In the genomic region with DNA sequence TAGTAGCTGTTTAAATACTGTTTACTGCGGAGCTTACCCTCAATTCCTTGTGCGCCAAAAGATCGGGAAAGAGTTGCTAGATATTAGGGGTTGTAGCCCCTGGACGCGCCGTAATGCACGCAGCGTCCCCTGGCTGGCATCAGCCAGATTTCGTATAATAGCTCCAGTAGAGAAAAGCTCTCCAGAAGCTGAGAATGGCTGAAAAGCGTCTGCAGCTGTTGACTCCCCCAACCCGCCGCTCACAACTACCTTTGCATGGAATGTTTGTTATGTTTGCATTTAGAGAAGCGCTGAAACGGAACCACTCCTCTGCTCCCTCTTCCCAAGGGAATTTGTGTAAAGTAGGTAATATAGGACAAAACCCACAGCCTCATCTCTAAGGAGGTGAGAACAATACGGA, we compare ENCODE assay signal across 10 cellular contexts. TPM values are rescaled to one million over a fixed set of nuclear protein-coding genes. Genes with fewer than 3 reads are reported as not detected.
A peak's percentile ranks its signal among the peaks of the same experiment; 100 is the strongest.
DNase-seq lines count a peak whose midpoint lies in the region; ATAC-seq and TF ChIP-seq lines count a peak whose summit lies in the region.
"Had no signal": no experiment of that assay in that cellular context is flagged by ENCODE, and none has a peak within 500 bp of the region (broad histone marks: within the 10 kb centered on the region; RNA-seq: fewer than 3 reads in every experiment).

No MANE protein-coding gene starts in this region.

- H3K4me3 ChIP-seq in upper lobe of right lung = no peak overlapping the region

- CTCF ChIA-PET in activated CD4-positive, alpha-beta memory T cell treated with anti-CD3 and anti-CD28 coated beads for 36 hours (lab: Charles Lee) = no interaction called here
- CTCF ChIA-PET in activated CD4-positive, alpha-beta memory T cell treated with anti-CD3 and anti-CD28 coated beads, Interleukin-2, amount 10 ng/mL, durations not matched to agents 7 days and 5 days (lab: Charles Lee) = interaction anchor here (0.6 to 1.6 kb wide), 3 partner anchors 12 to 29 kb away, joined by 3 read pairs; no protein-coding TSS in a partner anchor

- no peak for ATAC-seq in upper lobe of right lung
- ATAC-seq: HCT116 had no signal

- H3K27me3 ChIP-seq in upper lobe of right lung = no peaks in the 10 kb centered on the region

- peaks cover 47% of the 10 kb centered on the region for H3K4me1 Mint-ChIP-seq in activated CD4-positive, alpha-beta memory T cell treated with anti-CD3 and anti-CD28 coated beads for 36 hours (ENCODE audit: low read depth)
- H3K4me1 Mint-ChIP-seq in activated CD4-positive, alpha-beta memory T cell treated with anti-CD3 and anti-CD28 coated beads, Interleukin-2, amount 10 ng/mL, durations not matched to agents 7 days and 5 days = peaks cover 53% of the 10 kb centered on the region
- H3K4me1 Mint-ChIP-seq in glutamatergic neuron (ENCODE audit: low read depth, unreplicated experiment) = peaks cover 9% of the 10 kb centered on the region

- intact Hi-C loops in activated CD4-positive, alpha-beta memory T cell treated with anti-CD3 and anti-CD28 coated beads for 36 hours (cut with micrococcal nuclease) = loop anchor here (10.0 kb wide), 1 partner anchor 106 kb away; no protein-coding TSS in a partner anchor
- intact Hi-C loops in upper lobe of right lung (cut with DNase I) = no loop called here

- peaks cover 11% of the 10 kb centered on the region for H3K4me1 ChIP-seq in upper lobe of right lung

- POLR2A ChIA-PET in activated CD4-positive, alpha-beta memory T cell treated with anti-CD3 and anti-CD28 coated beads for 36 hours (lab: Charles Lee) = interaction anchor here (1.1 to 1.6 kb wide), 2 partner anchors 36 to 39 kb away, joined by 3 to 5 read pairs; no protein-coding TSS in a partner anchor
- POLR2A ChIA-PET in activated CD4-positive, alpha-beta memory T cell treated with anti-CD3 and anti-CD28 coated beads, Interleukin-2, amount 10 ng/mL, durations not matched to agents 7 days and 5 days (lab: Charles Lee) = interaction anchor here (1.4 to 11.5 kb wide), 3 partner anchors 23 to 35 kb away, joined by 3 to 389 read pairs (median 7); no protein-coding TSS in a partner anchor

- H3K27ac Mint-ChIP-seq in activated CD4-positive, alpha-beta memory T cell treated with anti-CD3 and anti-CD28 coated beads for 36 hours = peak overlapping the region; percentile 54
- H3K27ac Mint-ChIP-seq in activated CD4-positive, alpha-beta memory T cell treated with anti-CD3 and anti-CD28 coated beads, Interleukin-2, amount 10 ng/mL, durations not matched to agents 7 days and 5 days = no peak overlapping the region
- peak overlapping the region; percentile 7 for H3K27ac Mint-ChIP-seq in glutamatergic neuron (ENCODE audit: unreplicated experiment)

- TF ChIP-seq CTCF in glutamatergic neuron (IDR thresholded peaks at IDR 0.05; ENCODE audit: partially characterized antibody, unreplicated experiment) = no peak
- TF ChIP-seq CTCF in upper lobe of right lung (IDR thresholded peaks at IDR 0.05) = no peak

- H3K27ac ChIP-seq in upper lobe of right lung = no peak overlapping the region

- no peaks in the 10 kb centered on the region for H3K9me3 Mint-ChIP-seq in activated CD4-positive, alpha-beta memory T cell treated with anti-CD3 and anti-CD28 coated beads for 36 hours
- H3K9me3 Mint-ChIP-seq in activated CD4-positive, alpha-beta memory T cell treated with anti-CD3 and anti-CD28 coated beads, Interleukin-2, amount 10 ng/mL, durations not matched to agents 7 days and 5 days = no peaks in the 10 kb centered on the region
- peaks cover 3% of the 10 kb centered on the region for H3K9me3 Mint-ChIP-seq in glutamatergic neuron (ENCODE audit: unreplicated experiment)

- no peak overlapping the region for H3K4me3 Mint-ChIP-seq in activated CD4-positive, alpha-beta memory T cell treated with anti-CD3 and anti-CD28 coated beads for 36 hours
- H3K4me3 Mint-ChIP-seq in activated CD4-positive, alpha-beta memory T cell treated with anti-CD3 and anti-CD28 coated beads, Interleukin-2, amount 10 ng/mL, durations not matched to agents 7 days and 5 days = no peak overlapping the region
- peak overlapping the region; percentile 83 for H3K4me3 Mint-ChIP-seq in glutamatergic neuron (ENCODE audit: unreplicated experiment)

- H3K36me3 Mint-ChIP-seq in activated CD4-positive, alpha-beta memory T cell treated with anti-CD3 and anti-CD28 coated beads for 36 hours = peaks cover 3% of the 10 kb centered on the region
- H3K36me3 Mint-ChIP-seq in activated CD4-positive, alpha-beta memory T cell treated with anti-CD3 and anti-CD28 coated beads, Interleukin-2, amount 10 ng/mL, durations not matched to agents 7 days and 5 days (ENCODE audit: low read depth) = peaks cover 44% of the 10 kb centered on the region
- H3K36me3 Mint-ChIP-seq in glutamatergic neuron (ENCODE audit: unreplicated experiment) = no peaks in the 10 kb centered on the region

- no peaks in the 10 kb centered on the region for H3K27me3 Mint-ChIP-seq in activated CD4-positive, alpha-beta memory T cell treated with anti-CD3 and anti-CD28 coated beads for 36 hours
- H3K27me3 Mint-ChIP-seq in activated CD4-positive, alpha-beta memory T cell treated with anti-CD3 and anti-CD28 coated beads, Interleukin-2, amount 10 ng/mL, durations not matched to agents 7 days and 5 days = no peaks in the 10 kb centered on the region
- H3K27me3 Mint-ChIP-seq in glutamatergic neuron (ENCODE audit: unreplicated experiment) = no peaks in the 10 kb centered on the region

- H3K9me3 ChIP-seq in upper lobe of right lung = no peaks in the 10 kb centered on the region

- H3K36me3 ChIP-seq in upper lobe of right lung = no peaks in the 10 kb centered on the region

- DNase-seq in activated CD4-positive, alpha-beta memory T cell treated with anti-CD3 and anti-CD28 coated beads for 36 hours = no peak
- no peak for DNase-seq in activated CD4-positive, alpha-beta memory T cell treated with anti-CD3 and anti-CD28 coated beads, Interleukin-2, amount 10 ng/mL, durations not matched to agents 7 days and 5 days
- DNase-seq in NCI-H526 (lab: John Stamatoyannopoulos, UW) (peak; percentile 75 to 85), glutamatergic neuron (no peak), retina (peak; percentile 39), RPMI8226 (no peak), upper lobe of right lung (no peak)
- DNase-seq in stimulated activated CD8-positive, alpha-beta memory T cell treated with anti-CD3 and anti-CD28 coated beads, Interleukin-4, amount 100 ng/mL, for 48 hours = no peak
- DNase-seq: kidney glomerular epithelial cell had no signal

RNA-seq across cellular contexts. Expression of gene DOCK11, which starts 3.7 kb away (rescaled TPM):
- 10 to 100 TPM; 47.5 to 50.4 TPM for total RNA-seq in activated CD4-positive, alpha-beta memory T cell treated with anti-CD3 and anti-CD28 coated beads for 36 hours
- 10 to 100 TPM; 79.0 to 82.9 TPM for total RNA-seq in activated CD4-positive, alpha-beta memory T cell treated with anti-CD3 and anti-CD28 coated beads, Interleukin-2, amount 10 ng/mL, durations not matched to agents 7 days and 5 days
- total RNA-seq in glutamatergic neuron (ENCODE audit: unreplicated experiment) = 53.1 TPM
- 55.0 TPM for total RNA-seq in upper lobe of right lung

Comparison
In these comparisons a context has a peak if more than half of its experiments do, and no peak if none do; other contexts are left out.
1. DNase-seq: peak in NCI-H526 (2 of 2) and retina (single experiment); none in activated CD4-positive, alpha-beta memory T cell treated with anti-CD3 and anti-CD28 coated beads for 36 hours (single experiment), activated CD4-positive, alpha-beta memory T cell treated with anti-CD3 and anti-CD28 coated beads, Interleukin-2, amount 10 ng/mL, durations not matched to agents 7 days and 5 days (single experiment), glutamatergic neuron (single experiment), stimulated activated CD8-positive, alpha-beta memory T cell treated with anti-CD3 and anti-CD28 coated beads, Interleukin-4, amount 100 ng/mL, for 48 hours (single experiment), RPMI8226 (single experiment) and upper lobe of right lung (single experiment).